ENCODE assay signal across 8 cellular contexts in the genomic region with DNA sequence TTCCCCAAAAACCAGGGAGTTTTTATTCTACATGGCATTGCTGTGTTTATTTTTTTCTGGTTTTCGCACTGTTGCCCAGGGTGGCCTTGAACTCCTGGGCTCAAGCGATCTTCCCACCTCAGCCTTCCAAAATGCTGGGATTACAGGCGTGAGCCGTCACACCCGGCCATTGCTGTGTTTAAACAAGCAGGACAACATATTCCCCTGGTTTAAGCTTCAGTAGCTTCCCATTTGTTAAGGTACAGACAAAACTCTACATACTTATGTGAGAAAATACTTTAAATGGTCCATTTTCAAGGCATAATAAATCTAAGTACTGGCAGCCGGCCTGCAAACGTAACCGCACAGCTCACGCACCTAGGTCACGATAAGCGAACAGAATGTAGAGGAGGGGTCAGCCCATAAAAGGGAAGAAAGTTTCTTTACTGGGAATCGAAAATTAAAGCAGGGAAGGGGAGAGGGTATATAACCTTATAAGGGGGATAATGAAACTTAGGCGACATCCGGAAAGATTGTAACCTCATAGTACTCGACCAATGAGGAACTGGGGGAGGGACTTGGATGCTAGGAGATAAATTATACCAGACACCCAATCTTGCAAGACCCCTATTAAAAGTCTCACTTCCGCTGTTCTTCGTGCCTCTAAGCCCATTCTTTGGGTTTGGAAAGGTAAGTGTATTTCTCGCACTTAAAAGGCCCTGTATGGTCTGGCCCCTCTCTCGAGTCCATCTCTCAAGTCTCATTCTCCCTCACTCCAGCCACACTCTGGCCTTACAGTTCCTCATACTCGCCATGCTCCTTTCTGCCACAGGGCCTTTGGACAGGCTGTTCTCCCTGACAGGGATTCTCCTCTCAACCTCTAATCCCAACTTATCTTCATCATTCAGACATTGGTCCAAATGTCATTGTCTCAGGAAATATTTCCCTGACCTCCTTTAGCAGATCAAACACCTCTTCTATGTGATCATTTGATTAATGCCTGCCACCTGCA. TPM values are rescaled to one million over a fixed set of nuclear protein-coding genes. Genes with fewer than 3 reads are reported as not detected.
DNase-seq lines count a peak whose midpoint lies in the region; ATAC-seq, FAIRE-seq and TF ChIP-seq lines count a peak whose summit lies in the region.

No MANE protein-coding gene starts in this region.

- CTCF ChIA-PET in A549 (lab: Yijun Ruan, JAX): interaction anchor here (0.6 to 5.1 kb wide), 16 partner anchors 8 to 1129 kb away, joined by 3 to 45 read pairs (median 4); no protein-coding TSS in a partner anchor
- CTCF ChIA-PET in mammary epithelial cell (lab: Charles Lee; ENCODE audit: low non-redundant PET): interaction anchor here (0.9 kb wide), 1 partner anchor 10 kb away, joined by 4 read pairs; no protein-coding TSS in a partner anchor

- dilution Hi-C loops in mammary epithelial cell (cut with HindIII; ENCODE audit: low sequenced_read_pairs): no loop called here

- TF ChIP-seq RAD21 in A549 (conservative IDR thresholded peaks at IDR 0.05 in 1 of 2, IDR thresholded peaks at IDR 0.05 in 1 of 2): no peak

- H3K9ac ChIP-seq in mammary epithelial cell (ENCODE audit: insufficient read depth, low read length): peak overlapping the region; percentile 96

- no peak for DNase-seq in A549 (ENCODE audit: low read depth in 1 of 2, low spot score in 1 of 2)
- no peak for DNase-seq in mammary epithelial cell
- no peak for DNase-seq in DMS153 treated with DMSO at 0.1 percent for 48 hours (lab: John Stamatoyannopoulos, UW; ENCODE audit: unreplicated experiment)
- no peak for DNase-seq in NCI-H345 (lab: John Stamatoyannopoulos, UW)
- no peak for DNase-seq in NCI-H446 (lab: John Stamatoyannopoulos, UW)

- peak overlapping the region; percentile 79 for H2AFZ ChIP-seq in mammary epithelial cell (ENCODE audit: low read depth, low read length)

- in situ Hi-C loops in mammary epithelial cell (cut with MboI; ENCODE audit: low sequenced_read_pairs in 2 of 2): no loop called here

- H3K36me3 ChIP-seq in KOPT-K1 (ENCODE audit: insufficient read depth, low read length): no peaks in the 10 kb centered on the region
- H3K36me3 ChIP-seq in mammary epithelial cell (ENCODE audit: insufficient read depth, low read length): no peaks in the 10 kb centered on the region
- H3K36me3 ChIP-seq in mesodermal cell (ENCODE audit: control insufficient read depth, insufficient read depth, low read length): no peaks in the 10 kb centered on the region

- peak overlapping the region; percentile 83 to 89 for H3K27ac ChIP-seq in A549
- peak overlapping the region; percentile 85 for H3K27ac ChIP-seq in KOPT-K1 (ENCODE audit: low read depth, low read length, poor library complexity, severe bottlenecking)
- peak overlapping the region; percentile 100 for H3K27ac ChIP-seq in mammary epithelial cell (ENCODE audit: insufficient read depth, low read depth, low read length)
- H3K27ac ChIP-seq in mesodermal cell (ENCODE audit: low read depth, low read length, severe bottlenecking): peak overlapping the region; percentile 100

- H3K4me2 ChIP-seq in A549 (peak overlapping the region; percentile 82), mammary epithelial cell (ENCODE audit: insufficient read depth, low read depth, low read length) (peak overlapping the region; percentile 87)

- POLR2A ChIA-PET in A549 (lab: Yijun Ruan, JAX): interaction anchor here (0.6 to 3.4 kb wide), 55 partner anchors 8 to 773 kb away, joined by 3 to 160 read pairs (median 8); partner anchors contain the start of genes MTMR4, PRR11, RAD51C and SKA2

- H3K4me3 ChIP-seq in A549 (peak overlapping the region; percentile 40), mammary epithelial cell (replicated peaks in 1 of 3; ENCODE audit: insufficient read depth in 1 of 3, low read depth in 2 of 3, low read length in 3 of 3) (peak overlapping the region; percentile 37 to 47 (median 45)), mesodermal cell (ENCODE audit: extremely low read depth, insufficient read depth, low read length, poor library complexity, severe bottlenecking) (peak overlapping the region; percentile 33)

- TSS peak; percentile 99 for BruUV-seq in mammary epithelial cell (replicated peaks; lab: Mats Ljungman, UMichigan)

- H3K9me3 ChIP-seq in A549 (no peaks in the 10 kb centered on the region), KOPT-K1 (ENCODE audit: insufficient read depth, low read length, poor library complexity, severe bottlenecking) (no peaks in the 10 kb centered on the region), mammary epithelial cell (replicated peaks; ENCODE audit: insufficient read depth, low read length) (no peaks in the 10 kb centered on the region), mesodermal cell (ENCODE audit: control insufficient read depth, low read length) (no peaks in the 10 kb centered on the region)

- FAIRE-seq in A549 (lab: Jason Lieb, UNC): no peak

- H4K20me1 ChIP-seq in mammary epithelial cell (ENCODE audit: insufficient read depth, low read length): no peaks in the 10 kb centered on the region

- no peak for TF ChIP-seq POLR2A in A549 (IDR thresholded peaks at IDR 0.05; ENCODE audit: low read length)

- intact Hi-C loops in mammary epithelial cell (cut with micrococcal nuclease): loop anchor here (1.0 to 10.0 kb wide), 4 partner anchors 11 to 475 kb away; partner anchors contain the start of genes RNF43 and TRIM37

- H3K79me2 ChIP-seq in mammary epithelial cell (ENCODE audit: insufficient read depth, low read length): no peaks in the 10 kb centered on the region

- TF ChIP-seq CTCF in A549 (IDR thresholded peaks at IDR 0.05) (no peak), mammary epithelial cell (conservative IDR thresholded peaks at IDR 0.05 in 1 of 2, IDR thresholded peaks at IDR 0.05 in 1 of 2; ENCODE audit: extremely low read depth in 1 of 2, insufficient read depth in 1 of 2, low read depth in 1 of 2, low read length in 2 of 2) (no peak)

- H3K27me3 ChIP-seq in mammary epithelial cell (ENCODE audit: insufficient read depth, low read length): no peaks in the 10 kb centered on the region

- ATAC-seq in A549 (0 out of 6 replicates have a peak, but pooled peaks of 1 of the 2 experiments have one; percentile 3), HG03108 (IDR thresholded peaks at IDR 0.05; ENCODE audit: unreplicated experiment) (no peak)

- WGBS in A549 (ENCODE audit: missing lambda C conversion rate): 73% methylated on average over 20 of the region's 20 CpGs
- WGBS in mammary epithelial cell (ENCODE audit: low coverage, missing lambda C conversion rate): 78% methylated on average over 20 of the region's 20 CpGs
- 86 to 90% methylated on average over 15 to 17 of the region's 20 CpGs for WGBS in mesodermal cell (ENCODE audit: insufficient coverage in 2 of 2), 2 experiments

- peaks cover 9% of the 10 kb centered on the region for H3K4me1 ChIP-seq in A549
- H3K4me1 ChIP-seq in mammary epithelial cell (ENCODE audit: insufficient read depth, low read length): peaks cover 4% of the 10 kb centered on the region
- no peaks in the 10 kb centered on the region for H3K4me1 ChIP-seq in mesodermal cell (ENCODE audit: control insufficient read depth, insufficient read depth, low read length, poor library complexity, severe bottlenecking)

- no peak for TF ChIP-seq EP300 in A549 (IDR thresholded peaks at IDR 0.05)

TF ChIP-seq in A549, 52 proteins besides CTCF, POLR2A, EP300 and RAD21:
- 0 out of 2 replicates have a peak, but pooled peaks have one; percentile 3 for TF ChIP-seq E2F6 (IDR thresholded peaks at IDR 0.05; ENCODE audit: borderline replicate concordance, low read depth)
- no peak for TF ChIP-seq TP53 (CRISPR knock-in tag; IDR thresholded peaks at IDR 0.05)
- peak; percentile 22; the same call in 1 of the 2 replicates for TF ChIP-seq HOXA7 (CRISPR knock-in tag; IDR thresholded peaks at IDR 0.05)
TF ChIP-seq in A549: peak in this region for 2.

RNA-seq across cellular contexts. Expression of gene TEX14, which starts 59.2 kb away (rescaled TPM):
- polyA plus RNA-seq in A549 (2011; rRNA removed): 0.12 TPM in 2 replicates
- 0.04 and 0.05 TPM in 2 replicates for polyA plus RNA-seq in A549 (2012; cell fraction: cytosol; rRNA removed)
- 0.04 and 0.07 TPM in 2 replicates for polyA plus RNA-seq in A549 (2012; cell fraction: nucleus; rRNA removed)
- 0.03 to 0.08 TPM (median 0.04 TPM) in 3 replicates for polyA plus RNA-seq in A549 (2017; fragmentation: RNase III; extraction: RNeasy Plus Mini Kit Qiagen cat#74134 plus additional on column Dnase treatment)
- 0.04 and 0.05 TPM in 2 replicates for polyA minus RNA-seq in A549 (2011; rRNA and poly(A)+ RNA removed)
- total RNA-seq in mammary epithelial cell: under 1 TPM; under 0.01 to 0.38 TPM
- 0.03 TPM for polyA plus RNA-seq in mammary epithelial cell
- polyA minus RNA-seq in mammary epithelial cell: not detected
- polyA plus RNA-seq in mesodermal cell (2013, experiment 1 of 2): 0.33 TPM
- polyA plus RNA-seq in mesodermal cell (2013, experiment 2 of 2): 0.25 TPM

RNA-seq across cellular contexts. Expression of gene RAD51C, which starts 59.8 kb away (rescaled TPM):
- 96.7 and 121 TPM in 2 replicates for polyA plus RNA-seq in A549 (2011; rRNA removed)
- 46.0 and 55.9 TPM in 2 replicates for polyA plus RNA-seq in A549 (2012; cell fraction: cytosol; rRNA removed)
- polyA plus RNA-seq in A549 (2012; cell fraction: nucleus; rRNA removed): 15.0 and 24.2 TPM in 2 replicates
- 83.4 to 96.0 TPM (median 91.3 TPM) in 3 replicates for polyA plus RNA-seq in A549 (2017; fragmentation: RNase III; extraction: RNeasy Plus Mini Kit Qiagen cat#74134 plus additional on column Dnase treatment)
- 21.7 and 26.4 TPM in 2 replicates for polyA minus RNA-seq in A549 (2011; rRNA and poly(A)+ RNA removed)
- 10 to 100 TPM; 20.8 to 55.6 TPM for total RNA-seq in mammary epithelial cell
- polyA plus RNA-seq in mammary epithelial cell: 40.9 TPM
- 67.8 TPM for polyA minus RNA-seq in mammary epithelial cell
- polyA plus RNA-seq in mesodermal cell (2013, experiment 1 of 2): 22.8 TPM
- polyA plus RNA-seq in mesodermal cell (2013, experiment 2 of 2): 29.3 TPM
